Comparison of ENCODE assay signal across 1 cellular context in the genomic region with DNA sequence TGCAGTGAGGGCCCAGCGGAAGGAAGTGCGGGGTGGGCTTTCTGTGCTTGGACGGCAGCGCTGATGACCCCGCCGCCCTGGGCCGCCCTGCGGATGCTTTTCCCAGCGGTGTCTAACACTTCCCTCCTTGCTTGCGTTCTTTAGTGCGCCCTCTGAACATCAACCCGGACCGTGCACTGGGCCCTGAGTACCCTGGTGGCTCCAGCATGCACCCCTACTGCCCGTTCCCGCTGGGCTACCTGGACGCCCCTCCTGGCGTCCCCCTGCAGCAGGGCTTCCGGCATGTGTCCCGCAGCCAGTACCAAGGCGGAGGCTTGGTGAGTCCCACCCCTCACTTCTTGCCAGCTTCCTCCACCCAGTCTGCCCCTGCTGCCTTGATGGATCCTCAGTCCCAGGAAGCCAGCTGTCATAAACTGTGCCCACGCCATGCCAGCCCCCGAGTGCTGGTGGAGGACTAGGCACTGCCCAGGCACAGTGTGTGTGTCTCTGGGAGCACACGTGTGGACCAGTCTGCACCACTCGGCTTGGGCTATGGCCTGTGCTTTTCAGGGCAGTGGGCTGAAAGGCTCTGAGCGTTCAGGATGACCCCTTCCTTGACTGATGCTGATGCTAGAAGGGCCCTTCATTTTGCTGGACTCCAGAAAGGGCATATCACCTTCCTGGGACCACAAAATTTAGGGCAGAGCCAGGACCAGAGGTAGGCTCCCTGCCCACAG.
TF ChIP-seq lines count a peak whose summit lies in the region.

No MANE protein-coding gene starts in this region.

TF ChIP-seq in HepG2, 621 proteins besides CTCF, POLR2A, EP300 and RAD21:
- TF ChIP-seq NR1H2 (CRISPR knock-in tag; IDR thresholded peaks at IDR 0.05; ENCODE audit: borderline replicate concordance, low read depth): no peak
- 0 out of 2 replicates have a peak, but pooled peaks have one; percentile 6 for TF ChIP-seq ZFX (CRISPR knock-in tag; IDR thresholded peaks at IDR 0.05; ENCODE audit: low read depth)
- TF ChIP-seq, protein P1, sequence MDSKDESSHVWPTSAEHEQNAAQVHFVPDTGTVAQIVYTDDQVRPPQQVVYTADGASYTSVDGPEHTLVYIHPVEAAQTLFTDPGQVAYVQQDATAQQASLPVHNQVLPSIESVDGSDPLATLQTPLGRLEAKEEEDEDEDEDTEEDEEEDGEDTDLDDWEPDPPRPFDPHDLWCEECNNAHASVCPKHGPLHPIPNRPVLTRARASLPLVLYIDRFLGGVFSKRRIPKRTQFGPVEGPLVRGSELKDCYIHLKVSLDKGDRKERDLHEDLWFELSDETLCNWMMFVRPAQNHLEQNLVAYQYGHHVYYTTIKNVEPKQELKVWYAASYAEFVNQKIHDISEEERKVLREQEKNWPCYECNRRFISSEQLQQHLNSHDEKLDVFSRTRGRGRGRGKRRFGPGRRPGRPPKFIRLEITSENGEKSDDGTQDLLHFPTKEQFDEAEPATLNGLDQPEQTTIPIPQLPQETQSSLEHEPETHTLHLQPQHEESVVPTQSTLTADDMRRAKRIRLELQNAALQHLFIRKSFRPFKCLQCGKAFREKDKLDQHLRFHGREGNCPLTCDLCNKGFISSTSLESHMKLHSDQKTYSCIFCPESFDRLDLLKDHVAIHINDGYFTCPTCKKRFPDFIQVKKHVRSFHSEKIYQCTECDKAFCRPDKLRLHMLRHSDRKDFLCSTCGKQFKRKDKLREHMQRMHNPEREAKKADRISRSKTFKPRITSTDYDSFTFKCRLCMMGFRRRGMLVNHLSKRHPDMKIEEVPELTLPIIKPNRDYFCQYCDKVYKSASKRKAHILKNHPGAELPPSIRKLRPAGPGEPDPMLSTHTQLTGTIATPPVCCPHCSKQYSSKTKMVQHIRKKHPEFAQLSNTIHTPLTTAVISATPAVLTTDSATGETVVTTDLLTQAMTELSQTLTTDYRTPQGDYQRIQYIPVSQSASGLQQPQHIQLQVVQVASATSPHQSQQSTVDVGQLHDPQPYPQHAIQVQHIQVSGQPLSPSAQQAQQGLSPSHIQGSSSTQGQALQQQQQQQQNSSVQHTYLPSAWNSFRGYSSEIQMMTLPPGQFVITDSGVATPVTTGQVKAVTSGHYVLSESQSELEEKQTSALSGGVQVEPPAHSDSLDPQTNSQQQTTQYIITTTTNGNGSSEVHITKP (CRISPR knock-in tag; IDR thresholded peaks at IDR 0.05; ENCODE audit: low read depth): no peak
- no peak for TF ChIP-seq ZMYM4 (CRISPR knock-in tag; IDR thresholded peaks at IDR 0.05)
